9 cellular contexts compared by ENCODE assay signal in genomic region chr12:94147377-94147990, GRCh38. TPM values are rescaled to one million over a fixed set of nuclear protein-coding genes. Genes with fewer than 3 reads are reported as not detected.
DNase-seq lines count a peak whose midpoint lies in the region; ATAC-seq and TF ChIP-seq lines count a peak whose summit lies in the region.
"Had no signal": no experiment of that assay in that cellular context is flagged by ENCODE, and none has a peak within 500 bp of the region (broad histone marks: within the 10 kb centered on the region; RNA-seq: fewer than 3 reads in every experiment).

No MANE protein-coding gene starts in this region.

- 57% methylated on average over 13 of the region's 13 CpGs for WGBS in lower leg skin, 2 donors
- WGBS in thymus, result 76% methylated on average over 13 of the region's 13 CpGs

- H3K4me1 Mint-ChIP-seq in activated naive CD4-positive, alpha-beta T cell treated with anti-CD3 and anti-CD28 coated beads for 36 hours (ENCODE audit: low read depth), result peaks cover 20% of the 10 kb centered on the region
- peaks cover 24% of the 10 kb centered on the region for H3K4me1 Mint-ChIP-seq in activated CD8-positive, alpha-beta T cell treated with anti-CD3 and anti-CD28 coated beads for 36 hours (ENCODE audit: low read depth)

- H3K27me3 ChIP-seq in thymus (ENCODE audit: control insufficient read depth, insufficient read depth), result peaks cover 49% of the 10 kb centered on the region
- H3K27me3 ChIP-seq in PC-9 (ENCODE audit: insufficient read depth, low read depth), result peaks cover 28% of the 10 kb centered on the region

- POLR2A ChIA-PET in activated CD8-positive, alpha-beta T cell treated with anti-CD3 and anti-CD28 coated beads for 36 hours (lab: Charles Lee), result interaction anchor here (0.8 to 4.1 kb wide), 2 partner anchors 9 to 60 kb away, joined by 3 to 17 read pairs; no protein-coding TSS in a partner anchor
- POLR2A ChIA-PET in PC-9 (lab: Charles Lee; ENCODE audit: unreplicated experiment), result no interaction called here

- peaks cover 9% of the 10 kb centered on the region for H3K27me3 Mint-ChIP-seq in activated naive CD4-positive, alpha-beta T cell treated with anti-CD3 and anti-CD28 coated beads for 36 hours (ENCODE audit: low read depth)
- peaks cover 25% of the 10 kb centered on the region for H3K27me3 Mint-ChIP-seq in activated CD8-positive, alpha-beta T cell treated with anti-CD3 and anti-CD28 coated beads for 36 hours

- BruUV-seq in PC-9 (replicated peaks; lab: Mats Ljungman, UMichigan), result no TSS peak

- H3K9me3 Mint-ChIP-seq in activated naive CD4-positive, alpha-beta T cell treated with anti-CD3 and anti-CD28 coated beads for 36 hours, result no peaks in the 10 kb centered on the region
- H3K9me3 Mint-ChIP-seq in activated naive CD4-positive, alpha-beta T cell treated with anti-CD3 and anti-CD28 coated beads, Interleukin-2, amount 50 U/mL, for 72 hours, result no peaks in the 10 kb centered on the region
- no peaks in the 10 kb centered on the region for H3K9me3 Mint-ChIP-seq in activated CD8-positive, alpha-beta T cell treated with anti-CD3 and anti-CD28 coated beads for 36 hours

- no peak for TF ChIP-seq POLR2A in lower leg skin (IDR thresholded peaks at IDR 0.05)

- H3K27ac Mint-ChIP-seq in activated naive CD4-positive, alpha-beta T cell treated with anti-CD3 and anti-CD28 coated beads for 36 hours, result no peak overlapping the region
- H3K27ac Mint-ChIP-seq in activated naive CD4-positive, alpha-beta T cell treated with anti-CD3 and anti-CD28 coated beads, Interleukin-2, amount 50 U/mL, for 72 hours, result no peak overlapping the region
- peak overlapping the region; percentile 75 for H3K27ac Mint-ChIP-seq in activated CD8-positive, alpha-beta T cell treated with anti-CD3 and anti-CD28 coated beads for 36 hours

- H3K9me3 ChIP-seq in thymus (ENCODE audit: control insufficient read depth), result peaks cover 3% of the 10 kb centered on the region
- H3K9me3 ChIP-seq in PC-9 (ENCODE audit: insufficient read depth, low read depth), result no peaks in the 10 kb centered on the region

- intact Hi-C loops in activated naive CD4-positive, alpha-beta T cell treated with anti-CD3 and anti-CD28 coated beads for 36 hours (cut with micrococcal nuclease), result loop anchor here (2.0 to 10.0 kb wide), 5 partner anchors 135 to 1070 kb away; partner anchors contain the start of genes FGD6 and VEZT
- intact Hi-C loops in activated CD8-positive, alpha-beta T cell treated with anti-CD3 and anti-CD28 coated beads for 36 hours (cut with micrococcal nuclease), result loop anchor here (5.0 kb wide), 3 partner anchors 60 to 160 kb away; no protein-coding TSS in a partner anchor
- intact Hi-C loops in lower leg skin (cut with DNase I; ENCODE audit: low total_unique reads) (loop anchor here (10.0 kb wide), 1 partner anchor 367 kb away; no protein-coding TSS in a partner anchor), PC-9 (cut with micrococcal nuclease; ENCODE audit: unreplicated experiment) (loop anchor here (10.0 kb wide), 1 partner anchor 1387 kb away; no protein-coding TSS in a partner anchor)

- ATAC-seq in activated naive CD4-positive, alpha-beta T cell treated with anti-CD3 and anti-CD28 coated beads, Interleukin-2, amount 50 U/mL, for 72 hours, result no peak
- no peak for ATAC-seq in activated CD8-positive, alpha-beta T cell treated with anti-CD3 and anti-CD28 coated beads for 36 hours
- no peak for ATAC-seq in HG02852 (IDR thresholded peaks at IDR 0.05; ENCODE audit: unreplicated experiment)

- no peaks in the 10 kb centered on the region for H3F3A ChIP-seq in PC-9 (ENCODE audit: insufficient read depth, low read depth)

- no peaks in the 10 kb centered on the region for H3K36me3 ChIP-seq in thymus (ENCODE audit: control insufficient read depth, insufficient read depth)
- no peaks in the 10 kb centered on the region for H3K36me3 ChIP-seq in PC-9 (ENCODE audit: low read depth)

- H3K36me3 Mint-ChIP-seq in activated naive CD4-positive, alpha-beta T cell treated with anti-CD3 and anti-CD28 coated beads for 36 hours (ENCODE audit: low read depth), result peaks cover 2% of the 10 kb centered on the region
- H3K36me3 Mint-ChIP-seq in activated naive CD4-positive, alpha-beta T cell treated with anti-CD3 and anti-CD28 coated beads, Interleukin-2, amount 50 U/mL, for 72 hours, result no peaks in the 10 kb centered on the region
- no peaks in the 10 kb centered on the region for H3K36me3 Mint-ChIP-seq in activated CD8-positive, alpha-beta T cell treated with anti-CD3 and anti-CD28 coated beads for 36 hours (ENCODE audit: low read depth)

- no peaks in the 10 kb centered on the region for H3K9me2 ChIP-seq in PC-9 (ENCODE audit: insufficient read depth)

- no peak overlapping the region for H3K4me2 ChIP-seq in PC-9

- CTCF ChIA-PET in activated naive CD4-positive, alpha-beta T cell treated with anti-CD3 and anti-CD28 coated beads for 36 hours (lab: Charles Lee), result no interaction called here
- CTCF ChIA-PET in activated CD8-positive, alpha-beta T cell treated with anti-CD3 and anti-CD28 coated beads for 36 hours (lab: Charles Lee), result interaction anchor here (1.4 to 4.9 kb wide), 4 partner anchors 11 to 61 kb away, joined by 4 to 27 read pairs (median 12); no protein-coding TSS in a partner anchor
- CTCF ChIA-PET in PC-9 (lab: Charles Lee), result no interaction called here

- no peak for DNase-seq in activated naive CD4-positive, alpha-beta T cell treated with anti-CD3 and anti-CD28 coated beads for 36 hours
- DNase-seq in activated naive CD4-positive, alpha-beta T cell treated with anti-CD3 and anti-CD28 coated beads, Interleukin-2, amount 50 U/mL, for 72 hours (ENCODE audit: low spot score in 2 of 2), result no peak
- DNase-seq in activated CD8-positive, alpha-beta T cell treated with anti-CD3 and anti-CD28 coated beads for 36 hours, result peak; percentile 16
- no peak for DNase-seq in lower leg skin (ENCODE audit: low spot score in 2 of 2)
- no peak for DNase-seq in NCI-H1436 (lab: John Stamatoyannopoulos, UW)
- DNase-seq in PC-9, result no peak

- peak overlapping the region; percentile 76 for H3K4me3 Mint-ChIP-seq in activated naive CD4-positive, alpha-beta T cell treated with anti-CD3 and anti-CD28 coated beads for 36 hours
- peak overlapping the region; percentile 79 for H3K4me3 Mint-ChIP-seq in activated CD8-positive, alpha-beta T cell treated with anti-CD3 and anti-CD28 coated beads for 36 hours

- no peak for TF ChIP-seq CTCF in activated CD8-positive, alpha-beta T cell treated with anti-CD3 and anti-CD28 coated beads for 36 hours (IDR thresholded peaks at IDR 0.05)
- no peak for TF ChIP-seq CTCF in lower leg skin (IDR thresholded peaks at IDR 0.05)
- no peak for TF ChIP-seq CTCF in PC-9 (conservative IDR thresholded peaks at IDR 0.05)

- no peak overlapping the region for H2AFZ ChIP-seq in PC-9

- peak overlapping the region; percentile 17 for H3K4me3 ChIP-seq in lower leg skin (ENCODE audit: low read depth, poor library complexity, severe bottlenecking)
- peak overlapping the region; percentile 68 for H3K4me3 ChIP-seq in thymus (ENCODE audit: low read length)
- no peak overlapping the region for H3K4me3 ChIP-seq in PC-9

- no peaks in the 10 kb centered on the region for H4K20me1 ChIP-seq in PC-9 (ENCODE audit: insufficient read depth)

- H3K27ac ChIP-seq in thymus (ENCODE audit: low read depth) (no peak overlapping the region), PC-9 (no peak overlapping the region)

- peaks cover 8% of the 10 kb centered on the region for H3K4me1 ChIP-seq in thymus (ENCODE audit: control insufficient read depth, insufficient read depth, low read length)
- H3K4me1 ChIP-seq in PC-9 (replicated peaks; ENCODE audit: insufficient read depth), result no peaks in the 10 kb centered on the region

- H3K79me2 ChIP-seq in PC-9 (ENCODE audit: low read depth), result no peaks in the 10 kb centered on the region

RNA-seq across cellular contexts. Expression of gene PLXNC1, which starts 0.9 kb away (rescaled TPM):
- total RNA-seq in activated naive CD4-positive, alpha-beta T cell treated with anti-CD3 and anti-CD28 coated beads for 36 hours, result 1 to 10 TPM; 3.6 to 4.0 TPM
- 1 to 10 TPM; 3.1 to 9.2 TPM for total RNA-seq in activated naive CD4-positive, alpha-beta T cell treated with anti-CD3 and anti-CD28 coated beads, Interleukin-2, amount 50 U/mL, for 72 hours
- total RNA-seq in activated CD8-positive, alpha-beta T cell treated with anti-CD3 and anti-CD28 coated beads for 36 hours, result 1 to 10 TPM; 8.8 to 9.5 TPM
- 10 to 100 TPM in 1 of 4 donors, 1 to 10 TPM in 3; 7.6 to 10.8 (median 8.2) TPM for total RNA-seq in lower leg skin
- 3.7 TPM for polyA plus RNA-seq in thymus
- 1.4 and 2.3 TPM in 2 replicates for total RNA-seq in PC-9 (2021)
- polyA plus RNA-seq: endothelial cell of umbilical vein had no signal
